In genomic region chr10:77836299-77836820, GRCh38 we compare ENCODE assay signal across 8 cellular contexts.
A peak's percentile ranks its signal among the peaks of the same experiment; 100 is the strongest.
DNase-seq lines count a peak whose midpoint lies in the region; ATAC-seq and TF ChIP-seq lines count a peak whose summit lies in the region.

No MANE protein-coding gene starts in this region.

- H3K27ac ChIP-seq in CD4-positive, alpha-beta T cell (ENCODE audit: low read depth, low read length), result peak overlapping the region; percentile 26
- H3K27ac ChIP-seq in Peyer's patch, result peak overlapping the region in 2 of 4 donors; percentile 53 to 60

- H3K36me3 Mint-ChIP-seq in CD4-positive, alpha-beta T cell (ENCODE audit: low read depth), result no peaks in the 10 kb centered on the region
- H3K36me3 Mint-ChIP-seq in activated naive CD4-positive, alpha-beta T cell treated with anti-CD3 and anti-CD28 coated beads for 36 hours (ENCODE audit: low read depth), result no peaks in the 10 kb centered on the region

- DNase-seq in CD4-positive, alpha-beta T cell, result peak; percentile 47 to 82 (median 59)
- DNase-seq in Peyer's patch, result peak in 2 of 3 donors; percentile 81 to 89
- peak; percentile 79 for DNase-seq in activated naive CD4-positive, alpha-beta T cell treated with anti-CD3 and anti-CD28 coated beads for 36 hours
- DNase-seq in inferior parietal cortex (ENCODE audit: extremely low spot score), result peak; percentile 71
- DNase-seq in stimulated activated CD4-positive, alpha-beta T cell treated with anti-CD3 and anti-CD28 coated beads, Interleukin-4, amount 100 ng/mL, for 48 hours (ENCODE audit: low read depth in 2 of 2), result peak; percentile 36 to 46
- DNase-seq in NCI-H2171 treated with DMSO at 0.1 percent for 48 hours (lab: John Stamatoyannopoulos, UW), result no peak

- no peak for TF ChIP-seq CTCF in CD4-positive, alpha-beta T cell (IDR thresholded peaks at IDR 0.05)
- TF ChIP-seq CTCF in Peyer's patch (IDR thresholded peaks at IDR 0.05), result no peak

- peak overlapping the region; percentile 62 for H3K4me3 Mint-ChIP-seq in CD4-positive, alpha-beta T cell
- peak overlapping the region; percentile 40 for H3K4me3 Mint-ChIP-seq in activated naive CD4-positive, alpha-beta T cell treated with anti-CD3 and anti-CD28 coated beads for 36 hours

- H3K4me3 ChIP-seq in Peyer's patch, result no peak overlapping the region

- peak; percentile 84 for ATAC-seq in CD4-positive, alpha-beta T cell (ENCODE audit: poor library complexity)
- ATAC-seq in HG02852 (IDR thresholded peaks at IDR 0.05; ENCODE audit: unreplicated experiment) (peak; percentile 51), GM18502 (IDR thresholded peaks at IDR 0.05; ENCODE audit: poor library complexity, unreplicated experiment) (no peak)

- peak in 1 of 2 donors; percentile 20 for TF ChIP-seq POLR2A in Peyer's patch (IDR thresholded peaks at IDR 0.05)

- no peaks in the 10 kb centered on the region for H3K27me3 Mint-ChIP-seq in CD4-positive, alpha-beta T cell
- no peaks in the 10 kb centered on the region for H3K27me3 Mint-ChIP-seq in activated naive CD4-positive, alpha-beta T cell treated with anti-CD3 and anti-CD28 coated beads for 36 hours (ENCODE audit: low read depth)

- H3K4me1 ChIP-seq in Peyer's patch, result peaks cover 0 to 14% (median 0%) of the 10 kb centered on the region in 4 donors

- H3K27ac Mint-ChIP-seq in CD4-positive, alpha-beta T cell, result peak overlapping the region; percentile 90
- H3K27ac Mint-ChIP-seq in activated naive CD4-positive, alpha-beta T cell treated with anti-CD3 and anti-CD28 coated beads for 36 hours, result peak overlapping the region; percentile 80

- CTCF ChIA-PET in CD4-positive, alpha-beta T cell (lab: Charles Lee), result interaction anchor here (0.7 to 2.7 kb wide), 7 partner anchors 10 to 1357 kb away, joined by 3 to 25 read pairs (median 3); no protein-coding TSS in a partner anchor
- CTCF ChIA-PET in activated naive CD4-positive, alpha-beta T cell treated with anti-CD3 and anti-CD28 coated beads for 36 hours (lab: Charles Lee), result interaction anchor here (0.5 to 1.8 kb wide), 5 partner anchors 10 to 125 kb away, joined by 3 to 6 read pairs (median 3); no protein-coding TSS in a partner anchor

- intact Hi-C loops in CD4-positive, alpha-beta T cell (cut with DNase I, micrococcal nuclease), result loop anchor here in 1 of 2 experiments (2.0 kb wide), 1 partner anchor 36 kb away; no protein-coding TSS in a partner anchor
- intact Hi-C loops in activated naive CD4-positive, alpha-beta T cell treated with anti-CD3 and anti-CD28 coated beads for 36 hours (cut with micrococcal nuclease), result loop anchor here (2.0 kb wide), 1 partner anchor 192 kb away; the partner anchor contains the start of gene POLR3A

- H3K36me3 ChIP-seq in Peyer's patch, result peaks cover 0 to 74% (median 0%) of the 10 kb centered on the region in 3 donors

- H3K4me1 Mint-ChIP-seq in CD4-positive, alpha-beta T cell (ENCODE audit: low read depth), result peaks cover 39% of the 10 kb centered on the region
- H3K4me1 Mint-ChIP-seq in activated naive CD4-positive, alpha-beta T cell treated with anti-CD3 and anti-CD28 coated beads for 36 hours (ENCODE audit: low read depth), result peaks cover 4% of the 10 kb centered on the region

- no peaks in the 10 kb centered on the region for H3K27me3 ChIP-seq in CD4-positive, alpha-beta T cell (ENCODE audit: control insufficient read depth, insufficient read depth, low read length)
- no peaks in the 10 kb centered on the region for H3K27me3 ChIP-seq in Peyer's patch

- no peaks in the 10 kb centered on the region for H3K9me3 Mint-ChIP-seq in CD4-positive, alpha-beta T cell
- no peaks in the 10 kb centered on the region for H3K9me3 Mint-ChIP-seq in activated naive CD4-positive, alpha-beta T cell treated with anti-CD3 and anti-CD28 coated beads for 36 hours

- POLR2A ChIA-PET in CD4-positive, alpha-beta T cell (lab: Charles Lee), result interaction anchor here (0.9 kb wide), 1 partner anchor 9 kb away, joined by 5 read pairs; no protein-coding TSS in a partner anchor

- H3K9me3 ChIP-seq in CD4-positive, alpha-beta T cell (ENCODE audit: control insufficient read depth, low read length), result no peaks in the 10 kb centered on the region
- no peaks in the 10 kb centered on the region for H3K9me3 ChIP-seq in Peyer's patch
